9 cellular contexts compared by ENCODE assay signal in the genomic region with DNA sequence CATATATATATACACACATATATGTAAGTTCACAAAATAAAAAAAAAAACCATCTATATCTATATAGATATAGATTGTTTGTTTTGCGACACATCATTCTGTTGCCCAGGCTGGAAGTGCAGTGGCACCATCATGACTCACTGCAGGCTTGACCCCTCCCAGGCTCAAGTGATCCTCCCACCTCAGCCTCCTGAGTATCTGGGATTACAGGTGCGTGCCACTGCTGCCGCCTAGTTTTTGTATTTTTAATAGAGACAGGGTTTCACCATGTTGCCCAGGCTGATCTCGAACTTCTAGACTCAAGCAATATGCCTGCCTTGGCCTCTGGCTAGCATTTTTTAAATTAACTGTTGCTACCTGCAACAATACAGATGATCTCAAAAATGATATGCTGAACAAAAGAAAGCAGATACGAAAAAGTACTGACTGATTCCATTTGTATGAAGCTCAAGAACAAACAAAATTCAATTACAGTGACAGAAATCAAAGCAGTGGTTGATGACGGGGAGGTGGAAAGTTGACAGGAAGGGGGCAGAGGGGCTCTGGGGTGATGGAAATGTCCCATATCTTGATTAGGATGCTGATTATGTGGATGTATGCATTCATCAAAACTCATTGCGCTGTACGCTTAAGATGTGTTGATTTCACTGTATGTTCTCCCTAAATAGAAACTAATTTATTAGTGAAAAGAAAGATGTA. TPM values are rescaled to one million over a fixed set of nuclear protein-coding genes. Genes with fewer than 3 reads are reported as not detected.
DNase-seq lines count a peak whose midpoint lies in the region; ATAC-seq and TF ChIP-seq lines count a peak whose summit lies in the region.
"Had no signal": no experiment of that assay in that cellular context is flagged by ENCODE, and none has a peak within 500 bp of the region (broad histone marks: within the 10 kb centered on the region; RNA-seq: fewer than 3 reads in every experiment).

No MANE protein-coding gene starts in this region.

- H3K27ac Mint-ChIP-seq in stimulated activated naive CD8-positive, alpha-beta T cell treated with anti-CD3 and anti-CD28 coated beads, Interleukin-15, amount 100 ng/mL, for 72 hours, result peak overlapping the region; percentile 39 to 96

- H3K9me3 Mint-ChIP-seq in stimulated activated naive CD8-positive, alpha-beta T cell treated with anti-CD3 and anti-CD28 coated beads, Interleukin-15, amount 100 ng/mL, for 72 hours, result no peaks in the 10 kb centered on the region
- H3K9me3 Mint-ChIP-seq: neural crest cell had no signal

- peaks cover 83% of the 10 kb centered on the region for H3K4me1 Mint-ChIP-seq in stimulated activated naive CD8-positive, alpha-beta T cell treated with anti-CD3 and anti-CD28 coated beads, Interleukin-15, amount 100 ng/mL, for 72 hours

- TF ChIP-seq POLR2A in Peyer's patch (IDR thresholded peaks at IDR 0.05), result no peak

- H3K4me3 ChIP-seq in Peyer's patch, result no peak overlapping the region

- peak in 1 of 6 experiments; percentile 5 for TF ChIP-seq CTCF in Peyer's patch (IDR thresholded peaks at IDR 0.05)

- H3K27me3 Mint-ChIP-seq in stimulated activated naive CD8-positive, alpha-beta T cell treated with anti-CD3 and anti-CD28 coated beads, Interleukin-15, amount 100 ng/mL, for 72 hours, result no peaks in the 10 kb centered on the region

- H3K27ac ChIP-seq in Peyer's patch, result peak overlapping the region; percentile 50 to 69 (median 65)

- ATAC-seq in stimulated activated naive CD8-positive, alpha-beta T cell treated with anti-CD3 and anti-CD28 coated beads, Interleukin-15, amount 100 ng/mL, for 72 hours, result no peak
- ATAC-seq in GM19324 (IDR thresholded peaks at IDR 0.05; ENCODE audit: low FRiP score, unreplicated experiment), result no peak

- H3K27me3 ChIP-seq in Peyer's patch, result no peaks in the 10 kb centered on the region

- no peaks in the 10 kb centered on the region for H3K36me3 ChIP-seq in Peyer's patch

- no peaks in the 10 kb centered on the region for H3K9me3 ChIP-seq in Peyer's patch

- peaks cover 0 to 11% (median 4%) of the 10 kb centered on the region in 4 donors for H3K4me1 ChIP-seq in Peyer's patch

- DNase-seq in activated gamma-delta T cell treated with Interleukin-2 at 50 U/mL for 16 hours, result peak; percentile 26
- DNase-seq in activated gamma-delta T cell (lab: John Stamatoyannopoulos, UW), result no peak
- peak in 1 of 3 donors; percentile 69 for DNase-seq in Peyer's patch
- DNase-seq in central memory CD4-positive, alpha-beta T cell, result peak; percentile 50
- DNase-seq in stimulated activated naive CD8-positive, alpha-beta T cell treated with anti-CD3 and anti-CD28 coated beads, Interleukin-15, amount 100 ng/mL, for 72 hours, result no peak
- DNase-seq in ureter (ENCODE audit: low spot score), result no peak
- DNase-seq in Ammon's horn (ENCODE audit: low spot score), result no peak

- peak overlapping the region; percentile 55 to 84 for H3K4me3 Mint-ChIP-seq in stimulated activated naive CD8-positive, alpha-beta T cell treated with anti-CD3 and anti-CD28 coated beads, Interleukin-15, amount 100 ng/mL, for 72 hours
- H3K4me3 Mint-ChIP-seq: neural crest cell had no signal

RNA-seq across cellular contexts. Expression of a gene that starts 49.6 kb away (rescaled TPM):
- total RNA-seq in Peyer's patch, result 10 to 100 TPM; 34.7 to 48.5 (median 43.1) TPM
- total RNA-seq in ureter, result 63.7 TPM

Comparison
In these comparisons a context has a peak if more than half of its experiments do, and no peak if none do; other contexts are left out.
1. DNase-seq: peak in activated gamma-delta T cell treated with Interleukin-2 at 50 U/mL for 16 hours (single experiment) and central memory CD4-positive, alpha-beta T cell (single experiment); none in activated gamma-delta T cell (single experiment), stimulated activated naive CD8-positive, alpha-beta T cell treated with anti-CD3 and anti-CD28 coated beads, Interleukin-15, amount 100 ng/mL, for 72 hours (0 of 2), ureter (single experiment) and Ammon's horn (single experiment).